In the genomic region with DNA sequence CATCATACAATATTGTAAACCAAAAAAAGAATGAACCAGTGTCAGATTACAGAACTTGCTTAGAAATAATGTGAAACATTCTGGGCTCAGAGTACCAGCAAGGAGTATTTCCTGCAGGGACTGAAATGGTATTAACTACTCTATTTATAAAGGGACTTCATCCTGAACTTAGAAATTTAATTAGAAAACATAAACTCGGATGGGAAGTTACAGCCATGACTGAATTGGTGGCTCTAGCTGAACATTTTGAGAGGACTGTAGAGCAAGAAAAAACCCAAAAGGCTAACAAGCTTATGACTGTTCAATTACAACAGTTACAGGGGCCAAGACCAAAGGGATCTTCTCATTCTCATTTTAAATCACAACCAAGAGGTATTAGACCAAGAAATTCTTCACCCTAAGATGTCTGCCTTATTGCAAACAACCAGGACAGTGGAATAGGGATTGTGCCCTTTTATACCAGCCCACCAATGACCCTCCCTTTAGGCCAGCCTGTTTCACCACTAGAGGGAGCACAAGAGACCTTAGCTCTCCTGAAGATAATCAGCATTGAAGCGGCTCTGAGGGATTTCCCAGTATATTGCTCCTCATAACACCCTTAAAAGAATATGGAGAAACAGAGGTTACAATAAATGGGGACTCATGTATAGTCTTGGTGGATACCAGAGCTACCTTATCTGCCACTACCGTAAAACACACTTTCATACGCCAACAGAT, we compare ENCODE assay signal across 8 cellular contexts. TPM values are rescaled to one million over a fixed set of nuclear protein-coding genes. Genes with fewer than 3 reads are reported as not detected.
A peak's percentile ranks its signal among the peaks of the same experiment; 100 is the strongest.
DNase-seq lines count a peak whose midpoint lies in the region; ATAC-seq and TF ChIP-seq lines count a peak whose summit lies in the region.
"Not testable (repeated sequence)": the region's sequence is repeated elsewhere in the genome, so short reads cannot be mapped to it uniquely, and the experiment has no call there.
"Had no signal": no experiment of that assay in that cellular context is flagged by ENCODE, and none has a peak within 500 bp of the region (broad histone marks: within the 10 kb centered on the region; RNA-seq: fewer than 3 reads in every experiment).

No MANE protein-coding gene starts in this region.

- not testable (repeated sequence) for H3K27me3 ChIP-seq in adipocyte (replicated peaks; ENCODE audit: control insufficient read depth, insufficient read depth, low read length)
- peaks cover 11% of the 10 kb centered on the region for H3K27me3 ChIP-seq in cardiac muscle cell

- H3K27me3 Mint-ChIP-seq in nephron progenitor cell (ENCODE audit: low read depth, poor library complexity) = peaks cover 30% of the 10 kb centered on the region

- peak; percentile 63 for ATAC-seq in HG02571 (IDR thresholded peaks at IDR 0.05; ENCODE audit: unreplicated experiment)
- ATAC-seq in SK-N-SH treated with all-trans-retinoic acid at 6 μM for 48 hours = peak; percentile 97

- not testable (repeated sequence) for H3K4me3 ChIP-seq in GM12865 (ENCODE audit: low read depth, low read length); NB4 (ENCODE audit: low read depth, low read length); adipocyte (ENCODE audit: low read length); cardiac muscle cell

- TF ChIP-seq CTCF in GM12865 (IDR thresholded peaks at IDR 0.05; ENCODE audit: insufficient read depth, low read depth, low read length, missing control alignments) = peak; percentile 54
- TF ChIP-seq CTCF in NB4 (IDR thresholded peaks at IDR 0.05; ENCODE audit: low read depth, low read length) = peak; percentile 65
- TF ChIP-seq CTCF in cardiac muscle cell (IDR thresholded peaks at IDR 0.05; ENCODE audit: low read depth, low read length) = peak; percentile 58
- TF ChIP-seq CTCF in nephron progenitor cell (IDR thresholded peaks at IDR 0.05) = peak; percentile 62

- H3K9me3 ChIP-seq in adipocyte (ENCODE audit: control insufficient read depth, low read length); cardiac muscle cell (ENCODE audit: low read depth): not testable (repeated sequence)

- peaks cover 16% of the 10 kb centered on the region for H3K9me3 Mint-ChIP-seq in nephron progenitor cell

- H3K27ac Mint-ChIP-seq in nephron progenitor cell = not testable (repeated sequence)

- H3K9ac ChIP-seq in adipocyte (ENCODE audit: low read length) = not testable (repeated sequence)

- not testable (repeated sequence) for H3K36me3 Mint-ChIP-seq in nephron progenitor cell (ENCODE audit: low read depth)

- not testable (repeated sequence) for H3K4me3 Mint-ChIP-seq in nephron progenitor cell

- DNase-seq in GM12865 (ENCODE audit: low read depth) = peak; percentile 42
- peak; percentile 51 for DNase-seq in NB4 (ENCODE audit: low read depth)
- peak; percentile 27 for DNase-seq in adipocyte (ENCODE audit: low read depth)
- DNase-seq in cardiac muscle cell (ENCODE audit: low read depth in 1 of 2, low spot score in 1 of 2) = peak; percentile 46 to 62
- DNase-seq in nephron progenitor cell = peak; percentile 18

- H3K27ac ChIP-seq in cardiac muscle cell = not testable (repeated sequence)

- H3K36me3 ChIP-seq in adipocyte (ENCODE audit: control insufficient read depth, insufficient read depth, low read length, severe bottlenecking); cardiac muscle cell: not testable (repeated sequence)

- H3K4me1 ChIP-seq in adipocyte (ENCODE audit: control insufficient read depth, insufficient read depth, low read length); cardiac muscle cell (ENCODE audit: low read depth): not testable (repeated sequence)

- not testable (repeated sequence) for TF ChIP-seq POLR2A in NB4 (IDR thresholded peaks at IDR 0.05; ENCODE audit: extremely low read depth, insufficient read length)

- H3K4me1 Mint-ChIP-seq in nephron progenitor cell = not testable (repeated sequence)

RNA-seq across cellular contexts. Expression of a gene that starts 46.6 kb away (rescaled TPM):
- 12.9 and 28.9 TPM in 2 replicates for total RNA-seq in cardiac muscle cell
- polyA plus RNA-seq in cardiac muscle cell = 47.7 and 63.1 TPM in 2 replicates

RNA-seq across cellular contexts. Expression of a gene that starts 48.3 kb away (rescaled TPM):
- total RNA-seq in cardiac muscle cell = not detected in 2 replicates
- polyA plus RNA-seq in cardiac muscle cell = not detected in 2 replicates
- total RNA-seq: mononuclear cell had no signal
